ENCODE assay signal across 26 cellular contexts in genomic region chr6:25903467-25904099, GRCh38. TPM values are rescaled to one million over a fixed set of nuclear protein-coding genes. Genes with fewer than 3 reads are reported as not detected.
A peak's percentile ranks its signal among the peaks of the same experiment; 100 is the strongest.
DNase-seq lines count a peak whose midpoint lies in the region; ATAC-seq, FAIRE-seq and TF ChIP-seq lines count a peak whose summit lies in the region.
"Had no signal": no experiment of that assay in that cellular context is flagged by ENCODE, and none has a peak within 500 bp of the region (broad histone marks: within the 10 kb centered on the region; RNA-seq: fewer than 3 reads in every experiment).

No MANE protein-coding gene starts in this region.

- ATAC-seq in A549, result no peak
- ATAC-seq in left lobe of liver, result peak; percentile 71
- ATAC-seq in right lobe of liver, result peak; percentile 36 to 71 (median 58)
- ATAC-seq: HCT116 had no signal

- H3K4me3 ChIP-seq in A549 (no peak overlapping the region), right lobe of liver (no peak overlapping the region)
- H3K4me3 ChIP-seq: BLaER1 treated with 17β-estradiol and CSF1 and Interleukin-3, amounts not matched to agents 10 nM and 100 nM had no signal

- no peaks in the 10 kb centered on the region for H3K9me3 ChIP-seq in A549
- no peaks in the 10 kb centered on the region for H3K9me3 ChIP-seq in right lobe of liver
- H3K9me3 ChIP-seq: BE2C; BLaER1 treated with 17β-estradiol and CSF1 and Interleukin-3, amounts not matched to agents 10 nM and 100 nM had no signal

- H3K4me2 ChIP-seq in A549, result no peak overlapping the region
- H3K4me2 ChIP-seq: BLaER1 treated with 17β-estradiol and CSF1 and Interleukin-3, amounts not matched to agents 10 nM and 100 nM had no signal

- H3K4me1 ChIP-seq in A549 (peaks cover 30% of the 10 kb centered on the region), right lobe of liver (peaks cover 0 to 65% (median 28%) of the 10 kb centered on the region in 4 donors)
- H3K4me1 ChIP-seq: BE2C had no signal

- POLR2A ChIA-PET in A549 (lab: Yijun Ruan, JAX), result no interaction called here

- FAIRE-seq in A549 (lab: Jason Lieb, UNC), result no peak
- FAIRE-seq: A204.1, GM12891, GM18507 had no signal

- no peak for TF ChIP-seq EP300 in A549 (IDR thresholded peaks at IDR 0.05)

- no peak overlapping the region for H3K27ac Mint-ChIP-seq in HFFc6
- H3K27ac Mint-ChIP-seq: CD14-positive monocyte; CD4-positive, alpha-beta memory T cell; H9 had no signal

- 95% methylated on average over 4 of the region's 4 CpGs for WGBS in A549 (ENCODE audit: missing lambda C conversion rate)
- 29% methylated on average over 4 of the region's 4 CpGs for WGBS in right lobe of liver (ENCODE audit: insufficient coverage, low coverage, low lambda C conversion rate, missing lambda C conversion rate)

- TF ChIP-seq POLR2A in A549 (IDR thresholded peaks at IDR 0.05; ENCODE audit: low read length) (no peak), right lobe of liver (IDR thresholded peaks at IDR 0.05) (no peak)

- H3K27ac ChIP-seq in A549 (no peak overlapping the region), right lobe of liver (peak overlapping the region; percentile 2 to 62 (median 48))
- H3K27ac ChIP-seq: 22Rv1; BLaER1 treated with 17β-estradiol and CSF1 and Interleukin-3, amounts not matched to agents 10 nM and 100 nM had no signal

- no peaks in the 10 kb centered on the region for H3K9me3 Mint-ChIP-seq in HFFc6
- H3K9me3 Mint-ChIP-seq: CD14-positive monocyte; CD4-positive, alpha-beta memory T cell; H9 had no signal

- intact Hi-C loops in right lobe of liver (cut with DNase I), result no loop called here

- TF ChIP-seq RAD21 in A549 (conservative IDR thresholded peaks at IDR 0.05 in 1 of 2, IDR thresholded peaks at IDR 0.05 in 1 of 2), result no peak

- DNase-seq in A549 (ENCODE audit: low read depth in 1 of 2, low spot score in 1 of 2) (no peak), left lobe of liver (ENCODE audit: low spot score) (no peak), right lobe of liver (peak in 1 of 3 donors; percentile 51), HFFc6 (no peak), HUDEP-2 (lab: John Stamatoyannopoulos, UW; ENCODE audit: unreplicated experiment in 76 of 76) (no peak)
- no peak for DNase-seq in stimulated activated naive CD4-positive, alpha-beta T cell (lab: John Stamatoyannopoulos, UW)
- DNase-seq: ACHN; AML-193; BE2C; Calu3; CD4-positive, alpha-beta memory T cell; COR-L47; DMS53; DMS79 treated with DMSO at 0.1 percent for 48 hours; GF-D8; GOT3; H9 had no signal

- no peak overlapping the region for H3K4me3 Mint-ChIP-seq in HFFc6
- H3K4me3 Mint-ChIP-seq: CD14-positive monocyte; CD4-positive, alpha-beta memory T cell; H9 had no signal

- H3K4me1 Mint-ChIP-seq in HFFc6 (ENCODE audit: low read depth), result no peaks in the 10 kb centered on the region
- H3K4me1 Mint-ChIP-seq: CD4-positive, alpha-beta memory T cell had no signal

- no peaks in the 10 kb centered on the region; the same call in none of the 2 replicates for H3K27me3 Mint-ChIP-seq in HFFc6 (ENCODE audit: insufficient read depth)

- H3K27me3 ChIP-seq in right lobe of liver, result no peaks in the 10 kb centered on the region
- H3K27me3 ChIP-seq: BE2C; BLaER1 treated with 17β-estradiol and CSF1 and Interleukin-3, amounts not matched to agents 10 nM and 100 nM had no signal

- no peaks in the 10 kb centered on the region for H3K36me3 Mint-ChIP-seq in HFFc6 (ENCODE audit: low read depth)
- H3K36me3 Mint-ChIP-seq: CD14-positive monocyte; CD4-positive, alpha-beta memory T cell had no signal

- no peaks in the 10 kb centered on the region for H3K36me3 ChIP-seq in right lobe of liver
- H3K36me3 ChIP-seq: BE2C; BLaER1 treated with 17β-estradiol and CSF1 and Interleukin-3, amounts not matched to agents 10 nM and 100 nM had no signal

- no peak for TF ChIP-seq CTCF in A549 (IDR thresholded peaks at IDR 0.05)
- TF ChIP-seq CTCF in right lobe of liver (IDR thresholded peaks at IDR 0.05), result no peak
- no peak for TF ChIP-seq CTCF in HFFc6 (IDR thresholded peaks at IDR 0.05)

- CTCF ChIA-PET in A549 (lab: Yijun Ruan, JAX), result interaction anchor here (0.8 to 5.1 kb wide), 2 partner anchors 13 to 89 kb away, joined by 3 to 24 read pairs; no protein-coding TSS in a partner anchor

TF ChIP-seq in A549, 52 proteins besides CTCF, POLR2A, EP300 and RAD21:
- no peak for TF ChIP-seq RARB (CRISPR knock-in tag; IDR thresholded peaks at IDR 0.05)
- TF ChIP-seq RFX5 (IDR thresholded peaks at IDR 0.05), result no peak
- peak; percentile 36 for TF ChIP-seq MAFK (IDR thresholded peaks at IDR 0.05; ENCODE audit: partially characterized antibody)

RNA-seq across cellular contexts. Expression of gene SLC17A2, which starts 26.9 kb away (rescaled TPM):
- not detected in 2 replicates for polyA plus RNA-seq in A549 (2011; rRNA removed)
- not detected in 2 replicates for polyA plus RNA-seq in A549 (2012; cell fraction: cytosol; rRNA removed)
- polyA plus RNA-seq in A549 (2012; cell fraction: nucleus; rRNA removed), result not detected in 2 replicates
- polyA plus RNA-seq in A549 (2017; fragmentation: RNase III; extraction: RNeasy Plus Mini Kit Qiagen cat#74134 plus additional on column Dnase treatment), result not detected in 3 replicates
- polyA minus RNA-seq in A549 (2011; rRNA and poly(A)+ RNA removed), result not detected in 2 replicates
- 27.6 TPM for total RNA-seq in left lobe of liver
- 10 to 100 TPM; 23.3 to 40.7 (median 33.4) TPM for total RNA-seq in right lobe of liver
- total RNA-seq in HFFc6 (2021; fragmentation: NEBNext Ultra II Directional; extraction: Animal tissue kit (Norgen Biotek cat#: 25700)), result not detected
- total RNA-seq: Calu3; CD4-positive, alpha-beta memory T cell; Daoy; G401; H9 had no signal
- polyA plus RNA-seq: CD14-positive monocyte; CD4-positive, alpha-beta memory T cell had no signal

RNA-seq across cellular contexts. Expression of gene SLC17A3, which starts 29.5 kb away (rescaled TPM):
- polyA plus RNA-seq in A549 (2011; rRNA removed), result 7.5 and 9.0 TPM in 2 replicates
- 0.82 and 0.89 TPM in 2 replicates for polyA plus RNA-seq in A549 (2012; cell fraction: cytosol; rRNA removed)
- polyA plus RNA-seq in A549 (2012; cell fraction: nucleus; rRNA removed), result 2.6 and 3.3 TPM in 2 replicates
- 3.8 to 5.3 TPM (median 4.4 TPM) in 3 replicates for polyA plus RNA-seq in A549 (2017; fragmentation: RNase III; extraction: RNeasy Plus Mini Kit Qiagen cat#74134 plus additional on column Dnase treatment)
- polyA minus RNA-seq in A549 (2011; rRNA and poly(A)+ RNA removed), result 2.9 and 4.3 TPM in 2 replicates
- total RNA-seq in left lobe of liver, result 10.4 TPM
- 10 to 100 TPM in 5 of 6 experiments, 1 to 10 TPM in 1; 9.5 to 31.4 (median 20.8) TPM for total RNA-seq in right lobe of liver
- total RNA-seq in HFFc6 (2021; fragmentation: NEBNext Ultra II Directional; extraction: Animal tissue kit (Norgen Biotek cat#: 25700)), result not detected
- total RNA-seq: Calu3, Daoy, G401, H9 had no signal
- polyA plus RNA-seq: CD14-positive monocyte had no signal

RNA-seq across cellular contexts. Expression of gene TRIM38, which starts 59.0 kb away (rescaled TPM):
- 3.4 and 3.8 TPM in 2 replicates for polyA plus RNA-seq in A549 (2011; rRNA removed)
- polyA plus RNA-seq in A549 (2012; cell fraction: cytosol; rRNA removed), result 0.58 and 0.62 TPM in 2 replicates
- polyA plus RNA-seq in A549 (2012; cell fraction: nucleus; rRNA removed), result 0.56 and 1.0 TPM in 2 replicates
- polyA plus RNA-seq in A549 (2017; fragmentation: RNase III; extraction: RNeasy Plus Mini Kit Qiagen cat#74134 plus additional on column Dnase treatment), result 1.5 to 2.0 TPM (median 1.7 TPM) in 3 replicates
- 3.2 and 3.6 TPM in 2 replicates for polyA minus RNA-seq in A549 (2011; rRNA and poly(A)+ RNA removed)
- total RNA-seq in left lobe of liver, result 4.3 TPM
- total RNA-seq in right lobe of liver, result 1 to 10 TPM; 3.1 to 7.2 (median 4.5) TPM
- total RNA-seq in HFFc6 (2021; fragmentation: NEBNext Ultra II Directional; extraction: Animal tissue kit (Norgen Biotek cat#: 25700)), result 1 to 10 TPM; 5.4 to 7.5 (median 6.8) TPM

Comparison
In these comparisons a context has a peak if more than half of its experiments do, and no peak if none do; other contexts are left out.
1. ATAC-seq: peak in left lobe of liver (single experiment) and right lobe of liver (4 of 4); none in A549 (0 of 2).
2. H3K27ac ChIP-seq: peak in right lobe of liver (3 of 3); none in A549 (0 of 2).
3. RNA of gene SLC17A2, which starts 26.9 kb away (total RNA-seq): 23.3 to 40.7 TPM in right lobe of liver and 27.6 TPM in left lobe of liver (single experiment); not detected in HFFc6; every median in the first group is over 10 times any median in the second.
4. RNA of gene SLC17A3, which starts 29.5 kb away (total RNA-seq): 9.5 to 31.4 TPM in right lobe of liver and 10.4 TPM in left lobe of liver (single experiment); not detected in HFFc6; every median in the first group is over 10 times any median in the second.